ENCODE assay signal across 22 cellular contexts in genomic region chr6:66986940-66987339, GRCh38.
"Had no signal": no experiment of that assay in that cellular context is flagged by ENCODE, and none has a peak within 500 bp of the region (broad histone marks: within the 10 kb centered on the region; RNA-seq: fewer than 3 reads in every experiment).

No MANE protein-coding gene starts in this region.

- ATAC-seq: heart left ventricle; naive thymus-derived CD4-positive, alpha-beta T cell; sciatic nerve; stimulated activated effector memory CD8-positive, alpha-beta T cell treated with anti-CD3 and anti-CD28 coated beads, Interleukin-12 subunit alpha, Interleukin-12 subunit beta, amount 100 ng/mL, for 72 hours; stimulated activated naive CD8-positive, alpha-beta T cell treated with anti-CD3 and anti-CD28 coated beads, Interleukin-15, amount 100 ng/mL, for 72 hours had no signal

- H3K27me3 ChIP-seq: breast epithelium, heart left ventricle, suprapubic skin, tibial nerve had no signal

- H3K9me3 ChIP-seq: suprapubic skin had no signal

- H3K4me1 ChIP-seq: breast epithelium, heart left ventricle, suprapubic skin, tibial nerve had no signal

- FAIRE-seq: colon, small intestine had no signal

- H3K27ac ChIP-seq: epithelial cell of prostate, heart left ventricle, suprapubic skin, tibial nerve had no signal

- H3K4me3 ChIP-seq: breast epithelium, heart left ventricle, lung, suprapubic skin, tibial nerve had no signal

- H3K36me3 ChIP-seq: breast epithelium, heart left ventricle, suprapubic skin, tibial nerve had no signal

- DNase-seq: activated CD4-positive, alpha-beta memory T cell treated with anti-CD3 and anti-CD28 coated beads for 36 hours; activated CD4-positive, alpha-beta T cell treated with anti-CD3 and anti-CD28 coated beads for 48 hours; activated naive CD4-positive, alpha-beta T cell treated with anti-CD3 and anti-CD28 coated beads for 36 hours; activated naive CD8-positive, alpha-beta T cell treated with anti-CD3 and anti-CD28 coated beads, Interleukin-2, amount 10 ng/mL, durations not matched to agents 7 days and 5 days; activated T-cell treated with anti-CD3 and anti-CD28 coated beads, Interleukin-2, amount 50 U/mL, for 48 hours; amniotic stem cell; endodermal cell; heart left ventricle; islet precursor cell; naive thymus-derived CD4-positive, alpha-beta T cell; occipital lobe; small intestine; stimulated activated CD4-positive, alpha-beta T cell treated with anti-CD3 and anti-CD28 coated beads, Interleukin-2, amount 100 ng/mL, for 24 hours; stimulated activated naive CD8-positive, alpha-beta T cell treated with anti-CD3 and anti-CD28 coated beads, Interleukin-15, amount 100 ng/mL, for 72 hours had no signal
